3 cellular contexts compared by ENCODE assay signal in genomic region chr1:112728306-112728971, GRCh38. TPM values are rescaled to one million over a fixed set of nuclear protein-coding genes. Genes with fewer than 3 reads are reported as not detected.
"Had no signal": no experiment of that assay in that cellular context is flagged by ENCODE, and none has a peak within 500 bp of the region (broad histone marks: within the 10 kb centered on the region; RNA-seq: fewer than 3 reads in every experiment).

No MANE protein-coding gene starts in this region.

RNA-seq across cellular contexts. Expression of gene PPM1J, which starts 13.3 kb away (rescaled TPM):
- total RNA-seq: activated CD4-positive, alpha-beta memory T cell treated with anti-CD3 and anti-CD28 coated beads, Interleukin-2, amount 10 ng/mL, durations not matched to agents 7 days and 5 days; activated CD4-positive, alpha-beta T cell treated with anti-CD3 and anti-CD28 coated beads, Interleukin-2, amount 10 ng/mL, durations not matched to agents 7 days and 5 days; activated CD8-positive, alpha-beta T cell treated with anti-CD3 and anti-CD28 coated beads, Interleukin-2, amount 10 ng/mL, durations not matched to agents 7 days and 5 days had no signal
